ENCODE assay signal across 1 cellular context in genomic region chrX:147174596-147174995, GRCh38.
TF ChIP-seq lines count a peak whose summit lies in the region.

No MANE protein-coding gene starts in this region.

TF ChIP-seq in GM23338, 12 proteins besides CTCF, POLR2A, EP300 and RAD21 (continued from another document):
- no peak for TF ChIP-seq REST (IDR thresholded peaks at IDR 0.05; ENCODE audit: unreplicated experiment)
- TF ChIP-seq NANOG (IDR thresholded peaks at IDR 0.05; ENCODE audit: borderline replicate concordance): no peak
- no peak for TF ChIP-seq EZH2phosphoT487 (IDR thresholded peaks at IDR 0.05; ENCODE audit: unreplicated experiment)
- no peak for TF ChIP-seq CREB1 (CRISPR knock-in tag; IDR thresholded peaks at IDR 0.05; ENCODE audit: low read depth)
- no peak for TF ChIP-seq ETS1 (IDR thresholded peaks at IDR 0.05)
- no peak for TF ChIP-seq STAT1 (IDR thresholded peaks at IDR 0.05; ENCODE audit: unreplicated experiment)
- TF ChIP-seq ZNF114 (CRISPR knock-in tag; IDR thresholded peaks at IDR 0.05): no peak
- TF ChIP-seq POLR2AphosphoS5 (IDR thresholded peaks at IDR 0.05; ENCODE audit: low read depth): no peak
- no peak for TF ChIP-seq EZH2 (IDR thresholded peaks at IDR 0.05; ENCODE audit: low read depth, unreplicated experiment)
